In the genomic region with DNA sequence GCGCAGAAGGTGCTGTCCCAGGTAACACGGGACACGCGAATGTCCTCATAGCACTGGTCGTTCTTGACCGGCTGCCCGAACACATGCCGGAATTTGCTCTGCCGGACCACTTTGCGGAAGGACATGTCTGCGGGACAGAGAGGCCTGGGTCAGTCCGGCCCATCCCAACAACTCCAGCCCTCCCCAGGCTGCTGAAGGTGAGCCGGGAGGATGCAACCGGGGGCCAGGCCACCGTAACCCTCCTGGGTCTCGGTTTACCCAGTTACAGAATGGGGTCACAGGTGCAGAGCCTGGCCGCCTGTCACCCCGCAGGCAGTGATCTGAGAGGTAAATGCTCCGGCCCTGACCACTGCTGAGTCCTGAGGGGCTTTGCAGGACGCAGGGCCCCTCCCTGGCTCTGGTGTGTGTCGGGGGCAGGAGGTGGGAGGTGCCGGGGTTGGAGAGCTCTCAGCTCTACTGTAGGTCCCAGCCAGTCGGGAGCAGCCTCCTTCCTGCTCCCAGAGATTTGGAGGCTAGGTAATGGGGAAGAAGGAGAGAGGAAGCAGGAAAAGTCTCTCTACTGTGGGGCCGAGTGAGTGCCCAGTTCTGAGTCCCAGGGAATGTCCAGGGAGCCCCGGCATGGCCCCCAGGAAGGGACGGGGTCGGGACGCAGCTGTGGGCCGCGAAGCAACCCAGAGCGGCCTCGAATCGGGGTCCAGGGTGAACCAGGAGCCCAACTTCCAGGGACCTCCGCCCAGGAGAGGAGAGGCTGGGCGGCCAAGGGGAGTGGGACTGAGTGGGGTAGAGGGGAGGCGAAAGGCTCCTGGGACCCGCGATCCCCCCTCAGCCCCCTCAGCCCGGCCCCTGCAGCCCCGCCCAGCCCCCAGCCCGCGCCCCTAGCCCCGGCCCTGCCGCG, we compare ENCODE assay signal across 8 cellular contexts. TPM values are rescaled to one million over a fixed set of nuclear protein-coding genes. Genes with fewer than 3 reads are reported as not detected.
A peak's percentile ranks its signal among the peaks of the same experiment; 100 is the strongest.
DNase-seq lines count a peak whose midpoint lies in the region; ATAC-seq and TF ChIP-seq lines count a peak whose summit lies in the region.

No MANE protein-coding gene starts in this region.

- H3K4me1 ChIP-seq in SJSA1 (replicated peaks) = peaks cover 30% of the 10 kb centered on the region

- TF ChIP-seq CTCF in GM12864 (IDR thresholded peaks at IDR 0.05; ENCODE audit: low read depth, low read length, missing control alignments) (no peak), fibroblast of pulmonary artery (IDR thresholded peaks at IDR 0.05; ENCODE audit: low read length, missing control alignments) (no peak), retinal pigment epithelial cell (conservative IDR thresholded peaks at IDR 0.05; ENCODE audit: low read depth, low read length) (no peak)

- ATAC-seq in GM18873 (IDR thresholded peaks at IDR 0.05; ENCODE audit: low FRiP score, unreplicated experiment) = no peak
- ATAC-seq in HG02759 (IDR thresholded peaks at IDR 0.05; ENCODE audit: unreplicated experiment) = no peak

- H3K9me3 ChIP-seq in SJSA1 (replicated peaks) = no peaks in the 10 kb centered on the region

- DNase-seq in GM12864 (ENCODE audit: low read depth) (no peak), SJSA1 (ENCODE audit: low read depth in 1 of 2, low spot score in 2 of 2) (peak in 1 of 2 experiments; percentile 42), fibroblast of pulmonary artery (ENCODE audit: low read depth) (no peak), retinal pigment epithelial cell (ENCODE audit: low read depth) (no peak), midbrain (lab: John Stamatoyannopoulos, UW) (no peak), KG1 (lab: John Stamatoyannopoulos, UW) (no peak)

- H3K4me3 ChIP-seq in GM12864 (ENCODE audit: low read depth, low read length) (peak overlapping the region; percentile 40), SJSA1 (peak overlapping the region; percentile 76), fibroblast of pulmonary artery (replicated peaks; ENCODE audit: low read depth, low read length) (peak overlapping the region; percentile 84), retinal pigment epithelial cell (ENCODE audit: low read length) (peak overlapping the region; percentile 78)

- peaks cover 54% of the 10 kb centered on the region for H3K36me3 ChIP-seq in SJSA1

- peak overlapping the region; percentile 73 for H3K27ac ChIP-seq in SJSA1

- no peaks in the 10 kb centered on the region for H3K27me3 ChIP-seq in SJSA1 (replicated peaks)

RNA-seq across cellular contexts. Expression of a gene that starts 0.5 kb away (rescaled TPM):
- total RNA-seq in SJSA1 (2014; rRNA removed; shearing (Covaris generic)) = 123 and 181 TPM in 2 replicates

RNA-seq across cellular contexts. Expression of a gene that starts 5.3 kb away (rescaled TPM):
- total RNA-seq in SJSA1 (2014; rRNA removed; shearing (Covaris generic)) = 0.37 TPM in 1 of 2 replicates, not detected in the other

RNA-seq across cellular contexts. Expression of a gene that starts 9.8 kb away (rescaled TPM):
- total RNA-seq in SJSA1 (2014; rRNA removed; shearing (Covaris generic)) = not detected in 2 replicates

RNA-seq across cellular contexts. Expression of a gene that starts 12.4 kb away (rescaled TPM):
- total RNA-seq in SJSA1 (2014; rRNA removed; shearing (Covaris generic)) = not detected in 2 replicates

RNA-seq across cellular contexts. Expression of a gene that starts 14.5 kb away (rescaled TPM):
- total RNA-seq in SJSA1 (2014; rRNA removed; shearing (Covaris generic)) = 166 and 177 TPM in 2 replicates
